In the genomic region with DNA sequence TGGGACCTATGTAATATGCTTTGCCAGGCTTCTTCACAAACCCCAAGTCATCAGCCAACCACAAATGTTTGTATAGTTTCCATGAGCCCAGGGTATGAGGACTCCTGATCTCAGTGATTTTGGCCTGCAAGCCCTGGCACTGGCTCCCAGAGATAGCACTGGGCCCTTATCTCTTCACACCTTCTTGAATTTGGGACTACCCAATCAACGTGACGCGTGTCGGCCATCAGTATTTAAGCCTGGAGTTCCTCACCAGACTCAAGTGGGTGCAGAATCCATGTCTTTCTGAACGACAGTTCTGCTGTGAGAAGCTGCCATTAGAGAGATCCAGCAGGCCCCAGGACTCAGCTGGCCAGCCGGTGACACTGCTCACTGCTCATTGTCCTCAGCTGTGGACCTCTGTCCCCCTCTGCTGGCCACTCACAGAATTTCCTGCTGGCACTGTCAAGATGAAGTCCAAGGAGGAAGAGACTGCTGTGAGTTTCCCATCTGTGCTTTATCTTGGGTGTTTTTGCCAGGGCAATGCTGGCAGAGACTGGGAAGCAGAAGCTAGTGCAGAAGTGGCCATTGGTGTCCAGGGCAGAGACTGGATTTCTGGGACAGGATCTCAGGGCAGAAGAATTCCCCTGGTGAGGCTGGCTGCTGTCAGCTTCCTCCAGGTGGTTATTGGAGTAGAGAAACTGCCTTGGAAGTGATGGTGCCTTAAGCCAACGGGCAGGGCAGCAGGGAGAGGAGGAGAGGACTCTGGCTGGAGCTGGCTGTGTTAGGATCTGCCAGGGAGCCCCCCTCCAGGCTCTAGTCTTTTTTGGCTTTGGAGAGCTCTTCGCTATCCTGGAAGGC, we compare ENCODE assay signal across 1 cellular context.
TF ChIP-seq lines count a peak whose summit lies in the region.

No MANE protein-coding gene starts in this region.

TF ChIP-seq in H1, 55 proteins besides CTCF, POLR2A, EP300 and RAD21 (continued from another document):
- no peak for TF ChIP-seq CTBP2 (IDR thresholded peaks at IDR 0.05; ENCODE audit: borderline replicate concordance, insufficient read depth, insufficient read length, low read length)
